8 cellular contexts compared by ENCODE assay signal in the genomic region with DNA sequence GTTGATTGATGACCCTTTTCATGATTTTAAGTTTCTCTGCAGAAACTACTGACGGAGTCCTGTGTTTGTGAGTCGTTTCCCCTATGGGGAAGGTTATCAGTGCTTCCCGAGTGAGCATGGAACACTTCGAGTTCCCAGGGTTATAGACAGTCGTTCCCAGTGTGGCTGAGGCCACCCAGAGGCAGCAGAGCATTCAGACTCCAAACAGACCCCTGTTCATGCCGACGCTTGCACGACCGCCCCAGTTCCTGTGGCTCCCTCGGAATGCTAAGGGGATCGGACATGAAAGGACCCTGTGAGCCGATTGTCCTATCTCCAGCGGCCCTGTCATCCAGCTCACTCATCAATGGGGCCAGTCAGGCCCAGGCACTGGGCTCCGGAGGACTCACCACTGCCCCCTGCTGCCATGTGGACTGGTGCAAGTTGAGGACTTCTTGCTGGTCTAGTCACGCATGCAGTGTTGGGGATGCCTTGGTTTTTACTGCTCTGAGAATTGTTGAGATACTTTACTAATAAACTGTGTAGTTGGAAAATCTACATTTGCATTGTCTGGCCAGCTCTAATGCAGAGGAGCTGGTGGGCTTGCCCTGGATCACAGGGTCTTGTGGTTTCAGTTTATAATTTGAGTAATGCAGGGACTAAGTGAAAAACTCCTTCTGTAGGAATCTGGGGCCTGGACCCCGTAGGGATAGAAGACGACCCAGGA. TPM values are rescaled to one million over a fixed set of nuclear protein-coding genes. Genes with fewer than 3 reads are reported as not detected.
DNase-seq lines count a peak whose midpoint lies in the region; ATAC-seq, FAIRE-seq and TF ChIP-seq lines count a peak whose summit lies in the region.

No MANE protein-coding gene starts in this region.

- no peak for FAIRE-seq in RCC 7860 (lab: Jason Lieb, UNC)

- H3K36me3 Mint-ChIP-seq in neural progenitor cell = peaks cover 21% of the 10 kb centered on the region

- DNase-seq in AML-193 (lab: John Stamatoyannopoulos, UW) = peak; percentile 58 to 70
- DNase-seq in GM19240 (ENCODE audit: insufficient read length, low spot score) = peak; percentile 67
- peak; percentile 43 for DNase-seq in RCC 7860 (ENCODE audit: low spot score)
- DNase-seq in activated T-helper 1 cell treated with anti-CD3 and anti-CD28 coated beads, Interleukin-2, amount 50 U/mL, for 16 hours (ENCODE audit: low read depth in 1 of 2, low spot score in 1 of 2) = peak; percentile 70 to 74
- peak; percentile 68 for DNase-seq in fibroblast of the aortic adventitia (ENCODE audit: low read depth)
- DNase-seq in neural progenitor cell (ENCODE audit: low spot score) = peak; percentile 92

- H4K20me1 ChIP-seq in neural progenitor cell (ENCODE audit: low read depth) = peaks cover 19% of the 10 kb centered on the region

- H3K27me3 ChIP-seq in neural progenitor cell (no peaks in the 10 kb centered on the region), stomach smooth muscle (ENCODE audit: control insufficient read depth in 1 of 2, insufficient read depth in 2 of 2, low read length in 2 of 2) (no peaks in the 10 kb centered on the region)

- peak overlapping the region; percentile 51 for H3K27ac ChIP-seq in neural progenitor cell
- peak overlapping the region; percentile 24 for H3K27ac ChIP-seq in stomach smooth muscle (ENCODE audit: low read length)

- H3K9ac ChIP-seq in neural progenitor cell (no peak overlapping the region), stomach smooth muscle (ENCODE audit: low read length in 2 of 2) (no peak overlapping the region)

- H3K9me3 ChIP-seq in neural progenitor cell (ENCODE audit: low read depth) (no peaks in the 10 kb centered on the region), stomach smooth muscle (ENCODE audit: control insufficient read depth in 2 of 2, low read length in 2 of 2) (no peaks in the 10 kb centered on the region)

- H3K27me3 Mint-ChIP-seq in neural progenitor cell (ENCODE audit: insufficient read depth, low read depth) = peaks cover 8% of the 10 kb centered on the region

- no peak for ATAC-seq in GM21526 (IDR thresholded peaks at IDR 0.05; ENCODE audit: low FRiP score, unreplicated experiment)

- peaks cover 21% of the 10 kb centered on the region for H3K4me1 Mint-ChIP-seq in neural progenitor cell

- peak; percentile 87 for TF ChIP-seq CTCF in fibroblast of the aortic adventitia (IDR thresholded peaks at IDR 0.05; ENCODE audit: insufficient read depth, low read length)
- peak; percentile 77 for TF ChIP-seq CTCF in neural progenitor cell (IDR thresholded peaks at IDR 0.05)

- H3K4me2 ChIP-seq in neural progenitor cell = no peak overlapping the region

- H3K4me1 ChIP-seq in neural progenitor cell (peaks cover 9% of the 10 kb centered on the region), stomach smooth muscle (ENCODE audit: control insufficient read depth, insufficient read depth, low read length) (peaks cover 19% of the 10 kb centered on the region)

- H3K27ac Mint-ChIP-seq in neural progenitor cell = no peak overlapping the region

- H3K4me3 Mint-ChIP-seq in neural progenitor cell = peak overlapping the region; percentile 67

- peaks cover 3% of the 10 kb centered on the region for H3K36me3 ChIP-seq in neural progenitor cell
- H3K36me3 ChIP-seq in stomach smooth muscle (ENCODE audit: control insufficient read depth in 2 of 2, insufficient read depth in 2 of 2, low read length in 2 of 2) = peaks cover 25 to 47% of the 10 kb centered on the region in 2 donors

- H3K79me2 ChIP-seq in neural progenitor cell (ENCODE audit: low read depth) = peaks cover 26% of the 10 kb centered on the region

- H3F3A ChIP-seq in neural progenitor cell (ENCODE audit: low read depth) = peaks cover 40% of the 10 kb centered on the region

- H3K9me3 Mint-ChIP-seq in neural progenitor cell = no peaks in the 10 kb centered on the region

- H3K4me3 ChIP-seq in fibroblast of the aortic adventitia (ENCODE audit: low read depth, low read length) = no peak overlapping the region
- H3K4me3 ChIP-seq in neural progenitor cell = no peak overlapping the region
- H3K4me3 ChIP-seq in stomach smooth muscle (ENCODE audit: low read length in 2 of 2) = no peak overlapping the region

- H2AFZ ChIP-seq in neural progenitor cell (replicated peaks) = no peak overlapping the region

RNA-seq across cellular contexts. Expression of gene RPL13, which starts 3.1 kb away (rescaled TPM):
- total RNA-seq in fibroblast of the aortic adventitia (ENCODE audit: low replicate concordance) (3,215 and 3,366 TPM in 2 replicates), neural progenitor cell (ENCODE audit: low replicate concordance) (1,914 and 5,602 TPM in 2 replicates)

RNA-seq across cellular contexts. Expression of gene CPNE7, which starts 18.2 kb away (rescaled TPM):
- total RNA-seq in fibroblast of the aortic adventitia (ENCODE audit: low replicate concordance) (0.65 and 13.1 TPM in 2 replicates), neural progenitor cell (ENCODE audit: low replicate concordance) (5.2 and 21.1 TPM in 2 replicates)

RNA-seq across cellular contexts. Expression of gene SPG7, which starts 49.2 kb away (rescaled TPM):
- total RNA-seq in fibroblast of the aortic adventitia (ENCODE audit: low replicate concordance) (78.1 and 98.7 TPM in 2 replicates), neural progenitor cell (ENCODE audit: low replicate concordance) (122 and 240 TPM in 2 replicates)

RNA-seq across cellular contexts. Expression of gene DPEP1, which starts 56.1 kb away (rescaled TPM):
- total RNA-seq in fibroblast of the aortic adventitia (ENCODE audit: low replicate concordance) = not detected in 2 replicates
- total RNA-seq in neural progenitor cell (ENCODE audit: low replicate concordance) = 0.24 and 0.74 TPM in 2 replicates
